ENCODE assay signal across 8 cellular contexts in genomic region chr22:37187891-37188761, GRCh38. TPM values are rescaled to one million over a fixed set of nuclear protein-coding genes. Genes with fewer than 3 reads are reported as not detected.
A peak's percentile ranks its signal among the peaks of the same experiment; 100 is the strongest.
DNase-seq lines count a peak whose midpoint lies in the region; ATAC-seq and TF ChIP-seq lines count a peak whose summit lies in the region.

Gene C1QTNF6, minus strand, starts transcription at chr22:37188247. Its CDS starts 34 bp downstream, at chr22:37188213.

- no peaks in the 10 kb centered on the region for H3K27me3 ChIP-seq in Panc1 (ENCODE audit: control insufficient read depth, insufficient read depth, low read length)

- intact Hi-C loops in Panc1 (cut with micrococcal nuclease; ENCODE audit: unreplicated experiment) (no loop called here), natural killer cell (cut with micrococcal nuclease) (no loop called here)

- POLR2A ChIA-PET in Panc1 (lab: Charles Lee) = no interaction called here

- peak within 1 kb of the TSS; percentile 35 for H3K4me3 Mint-ChIP-seq in natural killer cell

- H3K27me3 Mint-ChIP-seq in natural killer cell (ENCODE audit: low read depth in 2 of 2) = no peaks in the 10 kb centered on the region

- TF ChIP-seq CTCF in C4-2B (conservative IDR thresholded peaks at IDR 0.05) (no peak), Panc1 (IDR thresholded peaks at IDR 0.05) (no peak), natural killer cell (IDR thresholded peaks at IDR 0.05) (no peak)

- CTCF ChIA-PET in Panc1 (lab: Charles Lee) = no interaction called here

- H3K36me3 ChIP-seq in Panc1 (ENCODE audit: control insufficient read depth, insufficient read depth, low read length) = no peaks in the 10 kb centered on the region

- peak within 1 kb of the TSS; percentile 49 to 64 for H3K4me3 ChIP-seq in Panc1 (ENCODE audit: low read depth in 2 of 2, low read length in 2 of 2)

- in situ Hi-C loops in Panc1 (cut with HindIII; ENCODE audit: low pct_unique_long_range_greater_than_20kb, low sequenced_read_pairs) = no loop called here

- H3K4me1 Mint-ChIP-seq in natural killer cell = peaks cover 54 to 62% of the 10 kb centered on the region in 2 donors

- H3K9me3 Mint-ChIP-seq in natural killer cell = no peaks in the 10 kb centered on the region

- ATAC-seq in Panc1 (peak; percentile 75), esophagus mucosa (peak; percentile 54), natural killer cell (peak in 2 of 3 donors; percentile 12 to 24), GM21526 (IDR thresholded peaks at IDR 0.05; ENCODE audit: low FRiP score, unreplicated experiment) (no peak), HG03039 (IDR thresholded peaks at IDR 0.05; ENCODE audit: unreplicated experiment) (no peak)

- no peaks in the 10 kb centered on the region for H3K36me3 Mint-ChIP-seq in natural killer cell

- DNase-seq in Panc1 (ENCODE audit: low read depth, low spot score) (no peak), natural killer cell (no peak)
- DNase-seq in stimulated activated CD4-positive, alpha-beta T cell treated with anti-CD3 and anti-CD28 coated beads, Interleukin-4, amount 100 ng/mL, for 24 hours = no peak
- no peak for DNase-seq in stimulated activated CD4-positive, alpha-beta T cell treated with anti-CD3 and anti-CD28 coated beads, Interleukin-15, amount 100 ng/mL, for 24 hours

- no TSS peak for BruUV-seq in Panc1 (replicated peaks; lab: Mats Ljungman, UMichigan)

- H3K27ac Mint-ChIP-seq in natural killer cell = peak within 1 kb of the TSS; percentile 80 to 86

- H3K27ac ChIP-seq in C4-2B (peak within 1 kb of the TSS; percentile 5; the same call in 1 of the 2 replicates), Panc1 (ENCODE audit: low read length) (peak within 1 kb of the TSS; percentile 94)

- peaks cover 63% of the 10 kb centered on the region for H3K4me1 ChIP-seq in Panc1 (ENCODE audit: control insufficient read depth, insufficient read depth, low read length)

- no peaks in the 10 kb centered on the region for H3K9me3 ChIP-seq in Panc1 (ENCODE audit: control insufficient read depth, insufficient read depth, low read depth, low read length)

RNA-seq across cellular contexts. Expression of gene C1QTNF6, which starts in this region (rescaled TPM):
- total RNA-seq in Panc1 (2021; ENCODE audit: unreplicated experiment) = 25.0 TPM
- 24.0 TPM for polyA plus RNA-seq in Panc1 (2012; ENCODE audit: insufficient read length)
- total RNA-seq in esophagus mucosa = 2.0 TPM
- total RNA-seq in natural killer cell = 10 to 100 TPM in 1 of 3 donors, 1 to 10 TPM in 2; 6.0 to 10.3 (median 6.7) TPM

Comparison
In these comparisons a context has a peak if more than half of its experiments do, and no peak if none do; other contexts are left out.
1. ATAC-seq: peak in Panc1 (single experiment), esophagus mucosa (single experiment) and natural killer cell (2 of 3); none in GM21526 (single experiment) and HG03039 (single experiment).